ENCODE assay signal across 1 cellular context in the genomic region with DNA sequence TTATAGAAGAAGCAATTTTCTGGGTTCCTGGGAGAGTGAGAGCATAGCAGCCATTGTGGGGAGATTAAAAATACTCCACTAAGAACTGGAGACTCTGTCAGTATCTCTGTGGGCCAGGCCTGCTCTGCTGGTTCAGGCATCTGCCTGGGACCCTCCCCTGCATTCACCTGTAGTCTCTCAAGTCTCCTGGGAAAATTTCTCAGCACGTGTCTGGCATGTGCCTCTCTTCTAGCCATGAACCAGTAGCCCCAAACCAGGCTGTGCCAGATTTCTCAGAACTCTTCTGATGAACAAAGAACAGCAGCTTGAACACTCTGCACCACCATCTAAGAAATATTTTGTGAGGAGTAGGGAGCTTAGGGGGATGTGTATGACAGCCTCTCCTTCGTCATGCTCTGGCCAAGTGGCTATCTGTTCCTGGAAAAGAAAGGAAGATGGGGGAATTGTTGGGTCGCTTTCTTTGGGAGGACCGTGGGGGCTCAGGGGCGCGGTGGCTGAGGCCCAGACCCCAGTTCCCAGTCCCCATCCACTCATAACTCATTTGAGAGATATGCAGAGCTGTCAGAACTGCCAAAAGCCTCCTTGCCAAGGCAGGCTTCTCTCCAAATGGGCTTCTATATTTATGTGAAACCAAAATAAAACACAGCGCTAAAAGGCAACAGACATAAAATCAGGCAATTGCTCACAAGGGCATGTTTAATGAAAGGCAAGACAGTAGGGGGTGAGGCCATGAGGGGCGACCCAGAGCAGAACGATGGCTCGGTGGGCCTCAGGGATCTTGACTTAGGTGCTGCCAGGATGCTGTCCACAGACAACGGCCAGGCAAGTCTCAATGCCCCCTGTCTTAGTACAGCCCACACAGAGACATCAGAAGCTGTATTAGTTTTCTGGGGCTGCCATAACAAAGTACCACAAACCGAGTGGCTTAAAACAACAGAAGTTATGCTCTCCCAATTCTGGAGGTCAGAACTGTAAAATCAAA.
A peak's percentile ranks its signal among the peaks of the same experiment; 100 is the strongest.
TF ChIP-seq lines count a peak whose summit lies in the region.

No MANE protein-coding gene starts in this region.

TF ChIP-seq in HepG2, 621 proteins besides CTCF, POLR2A, EP300 and RAD21:
- no peak for TF ChIP-seq ZNF253 (CRISPR knock-in tag; IDR thresholded peaks at IDR 0.05; ENCODE audit: borderline replicate concordance)
- TF ChIP-seq, protein P1, sequence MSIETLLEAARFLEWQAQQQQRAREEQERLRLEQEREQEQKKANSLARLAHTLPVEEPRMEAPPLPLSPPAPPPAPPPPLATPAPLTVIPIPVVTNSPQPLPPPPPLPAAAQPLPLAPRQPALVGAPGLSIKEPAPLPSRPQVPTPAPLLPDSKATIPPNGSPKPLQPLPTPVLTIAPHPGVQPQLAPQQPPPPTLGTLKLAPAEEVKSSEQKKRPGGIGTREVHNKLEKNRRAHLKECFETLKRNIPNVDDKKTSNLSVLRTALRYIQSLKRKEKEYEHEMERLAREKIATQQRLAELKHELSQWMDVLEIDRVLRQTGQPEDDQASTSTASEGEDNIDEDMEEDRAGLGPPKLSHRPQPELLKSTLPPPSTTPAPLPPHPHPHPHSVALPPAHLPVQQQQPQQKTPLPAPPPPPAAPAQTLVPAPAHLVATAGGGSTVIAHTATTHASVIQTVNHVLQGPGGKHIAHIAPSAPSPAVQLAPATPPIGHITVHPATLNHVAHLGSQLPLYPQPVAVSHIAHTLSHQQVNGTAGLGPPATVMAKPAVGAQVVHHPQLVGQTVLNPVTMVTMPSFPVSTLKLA (IDR thresholded peaks at IDR 0.05), result peak; percentile 75
